ENCODE assay signal across 8 cellular contexts in the genomic region with DNA sequence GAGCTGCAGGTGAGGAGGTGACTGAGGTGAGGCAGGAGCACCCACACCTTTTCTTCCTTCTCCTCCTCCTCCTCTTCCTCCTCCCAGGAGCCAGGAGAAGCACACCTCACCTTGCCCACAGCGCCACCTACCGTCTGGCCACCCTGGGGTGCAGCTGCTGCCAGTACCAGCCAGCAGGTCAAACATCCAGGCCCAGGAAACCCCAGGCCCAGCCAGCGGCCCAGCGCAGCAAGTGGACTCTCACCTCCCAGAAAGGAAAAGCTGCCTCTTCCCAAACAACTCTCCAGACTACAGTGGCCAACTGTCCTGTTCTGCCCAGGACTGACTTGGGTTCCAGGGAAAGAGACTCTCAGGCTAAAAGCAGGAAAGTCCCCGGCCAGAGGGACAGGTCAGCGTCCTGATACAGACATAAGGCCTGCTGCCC. TPM values are rescaled to one million over a fixed set of nuclear protein-coding genes. Genes with fewer than 3 reads are reported as not detected.
DNase-seq lines count a peak whose midpoint lies in the region; ATAC-seq and TF ChIP-seq lines count a peak whose summit lies in the region.

No MANE protein-coding gene starts in this region.

- peak; percentile 44 for DNase-seq in NCI-H2196 (lab: John Stamatoyannopoulos, UW; ENCODE audit: unreplicated experiment)
- no peak for DNase-seq in NCI-H2196 treated with DMSO at 0.1 percent for 48 hours (lab: John Stamatoyannopoulos, UW; ENCODE audit: unreplicated experiment)
- DNase-seq in NCI-H2029 treated with DMSO at 0.1 percent for 48 hours (lab: John Stamatoyannopoulos, UW): peak; percentile 30
- DNase-seq in activated CD4-positive, alpha-beta T cell treated with anti-CD3 and anti-CD28 coated beads, Interleukin-2, amount 50 U/mL, for 4 hours: peak; percentile 30 to 46
- DNase-seq in endodermal cell: peak; percentile 99
- DNase-seq in naive thymus-derived CD8-positive, alpha-beta T cell: peak in 9 of 10 donors; percentile 8 to 71 (median 37)
- DNase-seq in thyroid gland: peak; percentile 73

- H3K36me3 ChIP-seq in endodermal cell (ENCODE audit: control insufficient read depth, insufficient read depth, low read length) (no peaks in the 10 kb centered on the region), thyroid gland (no peaks in the 10 kb centered on the region)

- no peak overlapping the region for H3K9ac ChIP-seq in endodermal cell (ENCODE audit: extremely low read depth, low read length, poor library complexity, severe bottlenecking)

- H3K27ac ChIP-seq in endodermal cell (ENCODE audit: low read depth, low read length): no peak overlapping the region
- peak overlapping the region in 1 of 3 donors; percentile 79 for H3K27ac ChIP-seq in thyroid gland

- POLR2A ChIA-PET in naive thymus-derived CD8-positive, alpha-beta T cell (lab: Charles Lee): interaction anchor here (1.2 to 1.3 kb wide), 2 partner anchors 19 to 213 kb away, joined by 3 read pairs; no protein-coding TSS in a partner anchor

- TF ChIP-seq POLR2A in thyroid gland (IDR thresholded peaks at IDR 0.05): no peak

- no peak for ATAC-seq in naive thymus-derived CD8-positive, alpha-beta T cell
- ATAC-seq in HG03095 (IDR thresholded peaks at IDR 0.05; ENCODE audit: unreplicated experiment): no peak

- H3K27ac Mint-ChIP-seq in endodermal cell: peak overlapping the region; percentile 61
- peak overlapping the region in 1 of 10 donors; percentile 12 for H3K27ac Mint-ChIP-seq in naive thymus-derived CD8-positive, alpha-beta T cell

- H3K27me3 ChIP-seq in endodermal cell (ENCODE audit: control insufficient read depth, insufficient read depth, low read length, poor library complexity, severe bottlenecking) (no peaks in the 10 kb centered on the region), thyroid gland (no peaks in the 10 kb centered on the region)

- no peak overlapping the region for H3K4me3 Mint-ChIP-seq in endodermal cell
- H3K4me3 Mint-ChIP-seq in naive thymus-derived CD8-positive, alpha-beta T cell: no peak overlapping the region

- peaks cover 3% of the 10 kb centered on the region for H3K4me1 Mint-ChIP-seq in endodermal cell
- peaks cover 0 to 23% (median 5%) of the 10 kb centered on the region in 4 donors for H3K4me1 Mint-ChIP-seq in naive thymus-derived CD8-positive, alpha-beta T cell

- no peak overlapping the region for H3K4me3 ChIP-seq in endodermal cell (ENCODE audit: low read length)
- no peak overlapping the region for H3K4me3 ChIP-seq in thyroid gland (replicated peaks in 1 of 3)

- 59 to 93% methylated on average over 3 to 6 of the region's 6 CpGs for WGBS in endodermal cell (ENCODE audit: insufficient coverage in 1 of 2, insufficient read length in 1 of 2), 2 experiments
- 64 to 66% methylated on average over 6 of the region's 6 CpGs for WGBS in thyroid gland, 2 donors

- H3K4me1 ChIP-seq in endodermal cell (ENCODE audit: control insufficient read depth, insufficient read depth, low read length) (no peaks in the 10 kb centered on the region), thyroid gland (peaks cover 29 to 51% of the 10 kb centered on the region in 2 donors)

- TF ChIP-seq CTCF in endodermal cell (conservative IDR thresholded peaks at IDR 0.05) (peak; percentile 92), thyroid gland (IDR thresholded peaks at IDR 0.05) (peak in 5 of 6 experiments; percentile 34 to 72 (median 65))

- no peaks in the 10 kb centered on the region for H3K9me3 ChIP-seq in endodermal cell (ENCODE audit: control insufficient read depth, low read length)
- H3K9me3 ChIP-seq in thyroid gland: no peaks in the 10 kb centered on the region

- no peaks in the 10 kb centered on the region for H3K9me3 Mint-ChIP-seq in endodermal cell
- no peaks in the 10 kb centered on the region for H3K9me3 Mint-ChIP-seq in naive thymus-derived CD8-positive, alpha-beta T cell

- no peaks in the 10 kb centered on the region for H3K27me3 Mint-ChIP-seq in endodermal cell (ENCODE audit: insufficient read depth)
- H3K27me3 Mint-ChIP-seq in naive thymus-derived CD8-positive, alpha-beta T cell: no peaks in the 10 kb centered on the region

- intact Hi-C loops in thyroid gland (cut with DNase I): loop anchor here (5.0 kb wide), 2 partner anchors 71 to 216 kb away; a partner anchor contains a TSS

- H3K36me3 Mint-ChIP-seq in endodermal cell (ENCODE audit: low read depth): peaks cover 4% of the 10 kb centered on the region
- H3K36me3 Mint-ChIP-seq in naive thymus-derived CD8-positive, alpha-beta T cell: peaks cover 0 to 6% (median 0%) of the 10 kb centered on the region in 3 donors

RNA-seq across cellular contexts. Expression of a gene that starts 22.7 kb away (rescaled TPM):
- total RNA-seq in endodermal cell (10 to 100 TPM; 38.3 to 52.7 TPM), thyroid gland (10 to 100 TPM; 52.5 to 76.1 (median 62.6) TPM)
- polyA plus RNA-seq in endodermal cell (2013, experiment 1 of 2): 49.1 TPM
- 42.1 TPM for polyA plus RNA-seq in endodermal cell (2013, experiment 2 of 2)
- 10 to 100 TPM; 15.2 to 17.0 TPM for total RNA-seq in naive thymus-derived CD8-positive, alpha-beta T cell
- polyA plus RNA-seq in naive thymus-derived CD8-positive, alpha-beta T cell: 10 to 100 TPM; 27.5 to 31.3 (median 28.1) TPM
